ENCODE assay signal across 8 cellular contexts in genomic region chr19:4064073-4064550, GRCh38. TPM values are rescaled to one million over a fixed set of nuclear protein-coding genes. Genes with fewer than 3 reads are reported as not detected.
DNase-seq lines count a peak whose midpoint lies in the region; ATAC-seq and TF ChIP-seq lines count a peak whose summit lies in the region.

No MANE protein-coding gene starts in this region.

- H3K9me3 Mint-ChIP-seq in endothelial cell (ENCODE audit: unreplicated experiment) (no peaks in the 10 kb centered on the region), neural progenitor cell (no peaks in the 10 kb centered on the region)

- intact Hi-C loops in PC-9 (cut with micrococcal nuclease; ENCODE audit: unreplicated experiment): loop anchor here (5.0 to 10.0 kb wide), 2 partner anchors 77 to 81 kb away; partner anchors contain the start of gene EEF2

- CTCF ChIA-PET in PC-9 (lab: Charles Lee): no interaction called here

- POLR2A ChIA-PET in PC-9 (lab: Charles Lee; ENCODE audit: unreplicated experiment): no interaction called here

- H3K4me2 ChIP-seq in DOHH2 (ENCODE audit: low read length) (peak overlapping the region; percentile 67), PC-9 (peak overlapping the region; percentile 91), neural progenitor cell (peak overlapping the region; percentile 100)

- DNase-seq in PC-9 (no peak), endothelial cell (ENCODE audit: low spot score) (no peak), neural progenitor cell (ENCODE audit: low spot score) (peak; percentile 47), hippocampal formation (lab: John Stamatoyannopoulos, UW) (no peak)
- no peak for DNase-seq in activated CD4-positive, alpha-beta T cell treated with anti-CD3 and anti-CD28 coated beads, Interleukin-2, amount 50 U/mL, for 4 hours

- H3K4me1 ChIP-seq in DOHH2 (ENCODE audit: control insufficient read depth, low read length) (peaks cover 55% of the 10 kb centered on the region), PC-9 (replicated peaks; ENCODE audit: insufficient read depth) (peaks cover 44% of the 10 kb centered on the region), neural progenitor cell (peaks cover 13% of the 10 kb centered on the region)

- H3F3A ChIP-seq in DOHH2 (ENCODE audit: control insufficient read depth, insufficient read depth) (peaks cover 7% of the 10 kb centered on the region), PC-9 (ENCODE audit: insufficient read depth, low read depth) (peaks cover 19% of the 10 kb centered on the region; the same call in 1 of the 2 replicates), neural progenitor cell (ENCODE audit: low read depth) (peaks cover 32% of the 10 kb centered on the region)

- peaks cover 53% of the 10 kb centered on the region for H3K36me3 ChIP-seq in DOHH2 (ENCODE audit: control insufficient read depth, low read length)
- H3K36me3 ChIP-seq in PC-9 (ENCODE audit: low read depth): no peaks in the 10 kb centered on the region
- no peaks in the 10 kb centered on the region for H3K36me3 ChIP-seq in neural progenitor cell

- peak overlapping the region; percentile 46 for H3K9ac ChIP-seq in neural progenitor cell

- H4K20me1 ChIP-seq in DOHH2 (ENCODE audit: control insufficient read depth, insufficient read depth, low read depth, low read length): peaks cover 43% of the 10 kb centered on the region
- peaks cover 39% of the 10 kb centered on the region for H4K20me1 ChIP-seq in PC-9 (ENCODE audit: insufficient read depth)
- peaks cover 59% of the 10 kb centered on the region for H4K20me1 ChIP-seq in neural progenitor cell (ENCODE audit: low read depth)

- peak overlapping the region; percentile 79 for H3K4me3 ChIP-seq in DOHH2 (ENCODE audit: low read length)
- peak overlapping the region; percentile 74 for H3K4me3 ChIP-seq in PC-9
- peak overlapping the region; percentile 96 for H3K4me3 ChIP-seq in neural progenitor cell

- no peaks in the 10 kb centered on the region for H3K9me2 ChIP-seq in DOHH2 (replicated peaks; ENCODE audit: control insufficient read depth, low read length)
- H3K9me2 ChIP-seq in PC-9 (ENCODE audit: insufficient read depth): no peaks in the 10 kb centered on the region

- no peak for ATAC-seq in GM21526 (IDR thresholded peaks at IDR 0.05; ENCODE audit: low FRiP score, unreplicated experiment)
- no peak for ATAC-seq in HG03432 (IDR thresholded peaks at IDR 0.05; ENCODE audit: unreplicated experiment)

- peaks cover 66% of the 10 kb centered on the region for H3K79me2 ChIP-seq in DOHH2 (ENCODE audit: control insufficient read depth, low read length)
- peaks cover 59% of the 10 kb centered on the region for H3K79me2 ChIP-seq in PC-9 (ENCODE audit: low read depth)
- peaks cover 60% of the 10 kb centered on the region for H3K79me2 ChIP-seq in neural progenitor cell (ENCODE audit: low read depth)

- H3K4me3 Mint-ChIP-seq in endothelial cell (ENCODE audit: unreplicated experiment) (peak overlapping the region; percentile 90), neural progenitor cell (peak overlapping the region; percentile 85)

- H3K27ac Mint-ChIP-seq in endothelial cell (ENCODE audit: unreplicated experiment) (peak overlapping the region; percentile 81), neural progenitor cell (no peak overlapping the region)

- no TSS peak for BruUV-seq in PC-9 (replicated peaks; lab: Mats Ljungman, UMichigan)

- H2AFZ ChIP-seq in PC-9 (no peak overlapping the region), neural progenitor cell (replicated peaks) (no peak overlapping the region)

- H3K9me3 ChIP-seq in DOHH2 (ENCODE audit: control insufficient read depth, insufficient read depth, low read length) (no peaks in the 10 kb centered on the region), PC-9 (ENCODE audit: insufficient read depth, low read depth) (no peaks in the 10 kb centered on the region), neural progenitor cell (ENCODE audit: low read depth) (no peaks in the 10 kb centered on the region)

- peak overlapping the region; percentile 67 for H3K27ac ChIP-seq in DOHH2 (ENCODE audit: low read depth, low read length)
- peak overlapping the region; percentile 59 for H3K27ac ChIP-seq in PC-9
- no peak overlapping the region for H3K27ac ChIP-seq in neural progenitor cell

- no peaks in the 10 kb centered on the region for H3K36me3 Mint-ChIP-seq in endothelial cell (ENCODE audit: low read depth, unreplicated experiment)
- no peaks in the 10 kb centered on the region for H3K36me3 Mint-ChIP-seq in neural progenitor cell

- TF ChIP-seq CTCF in DOHH2 (IDR thresholded peaks at IDR 0.05; ENCODE audit: low read depth, low read length, poor library complexity, severe bottlenecking): no peak
- TF ChIP-seq CTCF in PC-9 (conservative IDR thresholded peaks at IDR 0.05): no peak
- TF ChIP-seq CTCF in endothelial cell (IDR thresholded peaks at IDR 0.05; ENCODE audit: unreplicated experiment): no peak
- TF ChIP-seq CTCF in neural progenitor cell (IDR thresholded peaks at IDR 0.05): no peak

- H3K4me1 Mint-ChIP-seq in endothelial cell (ENCODE audit: unreplicated experiment) (peaks cover 3% of the 10 kb centered on the region), neural progenitor cell (peaks cover 12% of the 10 kb centered on the region)

- H3K27me3 ChIP-seq in DOHH2 (ENCODE audit: control insufficient read depth, low read length) (no peaks in the 10 kb centered on the region), PC-9 (ENCODE audit: insufficient read depth, low read depth) (no peaks in the 10 kb centered on the region), neural progenitor cell (peaks cover 26% of the 10 kb centered on the region)

- H3K27me3 Mint-ChIP-seq in endothelial cell (ENCODE audit: unreplicated experiment) (peaks cover 6% of the 10 kb centered on the region), neural progenitor cell (ENCODE audit: insufficient read depth, low read depth) (peaks cover 15% of the 10 kb centered on the region)

RNA-seq across cellular contexts. Expression of gene ZBTB7A, which starts 2.6 kb away (rescaled TPM):
- 41.2 and 48.2 TPM in 2 replicates for total RNA-seq in PC-9 (2021)
- 14.5 TPM for total RNA-seq in endothelial cell (ENCODE audit: unreplicated experiment)
- 4.0 and 10.0 TPM in 2 replicates for total RNA-seq in neural progenitor cell (ENCODE audit: low replicate concordance)

RNA-seq across cellular contexts. Expression of gene PIAS4, which starts 56.6 kb away (rescaled TPM):
- 25.5 and 26.5 TPM in 2 replicates for total RNA-seq in PC-9 (2021)
- 41.2 TPM for total RNA-seq in endothelial cell (ENCODE audit: unreplicated experiment)
- 17.0 and 34.1 TPM in 2 replicates for total RNA-seq in neural progenitor cell (ENCODE audit: low replicate concordance)

RNA-seq across cellular contexts. Expression of gene MAP2K2, which starts 59.8 kb away (rescaled TPM):
- total RNA-seq in PC-9 (2021) (160 and 211 TPM in 2 replicates), endothelial cell (ENCODE audit: unreplicated experiment) (153 TPM), neural progenitor cell (ENCODE audit: low replicate concordance) (69.7 and 176 TPM in 2 replicates)
